Comparison of ENCODE assay signal across 18 cellular contexts in the genomic region with DNA sequence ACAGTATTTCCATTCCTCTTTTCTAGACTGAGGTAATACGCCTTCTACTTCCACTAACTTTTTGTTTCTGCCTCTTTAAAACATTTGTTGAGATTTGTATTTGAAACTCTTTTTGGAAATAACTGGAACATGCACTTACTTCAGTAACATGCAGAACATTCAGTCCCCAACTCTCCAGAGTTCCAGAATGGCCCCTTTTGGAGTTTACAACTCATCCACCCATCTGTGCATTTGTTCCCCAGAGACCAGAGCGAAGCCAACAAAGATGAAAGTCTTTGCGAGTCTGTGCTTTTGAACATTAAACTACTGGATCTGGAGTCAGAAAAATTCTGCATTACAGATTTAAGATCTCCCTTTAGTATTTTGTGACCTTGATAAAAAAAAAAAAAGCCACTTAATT.
"Had no signal": no experiment of that assay in that cellular context is flagged by ENCODE, and none has a peak within 500 bp of the region (broad histone marks: within the 10 kb centered on the region; RNA-seq: fewer than 3 reads in every experiment).

No MANE protein-coding gene starts in this region.

- H3K79me2 ChIP-seq: parathyroid adenoma had no signal

- H3K36me3 ChIP-seq: stomach, upper lobe of left lung, WERI-Rb-1 had no signal

- H3K4me2 ChIP-seq: smooth muscle cell had no signal

- H3K4me3 ChIP-seq: smooth muscle cell, stomach, upper lobe of left lung had no signal

- ATAC-seq: activated CD8-positive, alpha-beta memory T cell treated with anti-CD3 and anti-CD28 coated beads, Interleukin-2, amount 10 ng/mL, durations not matched to agents 7 days and 5 days; activated CD8-positive, alpha-beta T cell treated with anti-CD3 and anti-CD28 coated beads for 36 hours; foreskin keratinocyte; right cardiac atrium; stimulated activated memory B cell treated with anti-CD40 and anti-IgM and Interleukin-4, amounts not matched to agents 10 μg/mL and 1 μg/mL and 100 μg/mL, for 72 hours had no signal

- H3K9ac ChIP-seq: parathyroid adenoma had no signal

- H3K9me3 ChIP-seq: stomach, upper lobe of left lung had no signal

- H3K27ac ChIP-seq: foreskin keratinocyte, parathyroid adenoma, stomach, upper lobe of left lung, WERI-Rb-1 had no signal

- H2AFZ ChIP-seq: parathyroid adenoma had no signal

- H3K27me3 ChIP-seq: foreskin keratinocyte, stomach, upper lobe of left lung had no signal

- DNase-seq: activated CD4-positive, alpha-beta T cell treated with anti-CD3 and anti-CD28 coated beads, Interleukin-2, amount 10 ng/mL, durations not matched to agents 7 days and 5 days; activated CD4-positive, CD25-positive, alpha-beta regulatory T cell treated with anti-CD3 and anti-CD28 coated beads, Interleukin-2, amount 50 U/mL, for 72 hours; activated CD8-positive, alpha-beta memory T cell treated with anti-CD3 and anti-CD28 coated beads, Interleukin-2, amount 10 ng/mL, durations not matched to agents 7 days and 5 days; activated CD8-positive, alpha-beta T cell treated with anti-CD3 and anti-CD28 coated beads for 36 hours; activated gamma-delta T cell; aorta; effector CD8-positive, alpha-beta T cell; erythroblast; foreskin keratinocyte; mesenchymal stem cell; right cardiac atrium; stimulated activated CD4-positive, alpha-beta T cell treated with anti-CD3 and anti-CD28 coated beads, Interleukin-15, amount 100 ng/mL, for 24 hours; stomach; upper lobe of left lung; WERI-Rb-1 had no signal

- H3K4me1 ChIP-seq: foreskin keratinocyte, parathyroid adenoma, stomach, upper lobe of left lung had no signal
